Comparison of ENCODE assay signal across 17 cellular contexts in the genomic region with DNA sequence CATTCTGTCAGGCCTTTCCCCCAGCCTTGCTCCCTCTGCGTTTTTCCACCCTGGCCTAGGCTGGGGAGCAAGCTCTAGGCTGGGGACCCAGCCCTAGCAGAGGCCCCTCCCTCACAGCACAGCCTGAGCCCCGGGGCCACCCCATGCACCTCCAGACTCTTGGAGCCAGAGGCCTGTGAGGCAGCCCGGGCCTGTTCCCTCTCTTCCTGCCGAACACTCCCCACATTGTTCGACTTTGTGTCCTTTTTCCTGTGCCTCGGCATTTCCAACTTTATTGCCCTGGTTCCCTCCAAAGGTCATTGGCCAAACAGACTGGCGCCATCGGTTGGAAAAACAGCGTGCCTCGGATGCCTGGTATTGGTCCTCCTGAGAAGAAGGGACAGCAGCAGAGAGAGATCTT.
A peak's percentile ranks its signal among the peaks of the same experiment; 100 is the strongest.
DNase-seq lines count a peak whose midpoint lies in the region; ATAC-seq and TF ChIP-seq lines count a peak whose summit lies in the region.
"Had no signal": no experiment of that assay in that cellular context is flagged by ENCODE, and none has a peak within 500 bp of the region (broad histone marks: within the 10 kb centered on the region; RNA-seq: fewer than 3 reads in every experiment).

No MANE protein-coding gene starts in this region.

- H3K9ac ChIP-seq in subcutaneous abdominal adipose tissue (ENCODE audit: low read length in 5 of 5), result peak overlapping the region in 3 of 5 donors; percentile 10 to 47 (median 25)
- H3K9ac ChIP-seq: neural progenitor cell had no signal

- DNase-seq in dermis blood vessel endothelial cell (peak; percentile 49), esophagus squamous epithelium (lab: John Stamatoyannopoulos, UW) (no peak), lung microvascular endothelial cell (ENCODE audit: low read depth in 2 of 2) (peak; percentile 16 to 87), MV-4-11 (lab: John Stamatoyannopoulos, UW) (no peak), midbrain (lab: John Stamatoyannopoulos, UW) (no peak)
- DNase-seq: activated CD4-positive, alpha-beta T cell treated with anti-CD3 and anti-CD28 coated beads for 4 hours; activated naive CD4-positive, alpha-beta T cell treated with anti-CD3 and anti-CD28 coated beads, Interleukin-2, amount 10 ng/mL, durations not matched to agents 7 days and 5 days; activated T-cell treated with anti-CD3 and anti-CD28 coated beads, Interleukin-2, amount 50 U/mL, for 48 hours; H9; head of caudate nucleus; NCI-H1092; NCI-H1930; NCI-H526 had no signal

- no peak for TF ChIP-seq CTCF in esophagus squamous epithelium (IDR thresholded peaks at IDR 0.05)

- H3K36me3 ChIP-seq in esophagus squamous epithelium (no peaks in the 10 kb centered on the region), subcutaneous abdominal adipose tissue (ENCODE audit: control insufficient read depth in 5 of 5, insufficient read depth in 5 of 5, low read length in 5 of 5) (no peaks in the 10 kb centered on the region)
- H3K36me3 ChIP-seq: neural progenitor cell had no signal

- H3K27ac ChIP-seq in esophagus squamous epithelium (peak overlapping the region; percentile 5 to 74 (median 41)), subcutaneous abdominal adipose tissue (ENCODE audit: low read depth, low read length) (peak overlapping the region; percentile 91)
- H3K27ac ChIP-seq: neural progenitor cell, SK-N-MC had no signal

- 73 to 77% methylated on average over 3 to 9 of the region's 10 CpGs for WGBS in esophagus squamous epithelium, 2 donors

- no peaks in the 10 kb centered on the region for H3K27me3 ChIP-seq in esophagus squamous epithelium
- no peaks in the 10 kb centered on the region for H3K27me3 ChIP-seq in subcutaneous abdominal adipose tissue (ENCODE audit: control insufficient read depth in 5 of 5, insufficient read depth in 4 of 5, low read length in 5 of 5)

- H3K9me3 ChIP-seq in esophagus squamous epithelium (no peaks in the 10 kb centered on the region), subcutaneous abdominal adipose tissue (ENCODE audit: control insufficient read depth in 5 of 5, low read length in 5 of 5) (no peaks in the 10 kb centered on the region)

- ATAC-seq in HG02623 (IDR thresholded peaks at IDR 0.05; ENCODE audit: unreplicated experiment), result no peak

- no peak for TF ChIP-seq POLR2A in esophagus squamous epithelium (IDR thresholded peaks at IDR 0.05)

- intact Hi-C loops in esophagus squamous epithelium (cut with DNase I), result no loop called here

- peaks cover 0 to 90% (median 41%) of the 10 kb centered on the region in 3 donors for H3K4me1 ChIP-seq in esophagus squamous epithelium
- peaks cover 7 to 92% (median 55%) of the 10 kb centered on the region in 5 donors for H3K4me1 ChIP-seq in subcutaneous abdominal adipose tissue (ENCODE audit: control insufficient read depth in 5 of 5, insufficient read depth in 5 of 5, low read length in 5 of 5)

- H3K4me3 ChIP-seq in esophagus squamous epithelium (no peak overlapping the region), subcutaneous abdominal adipose tissue (ENCODE audit: low read depth in 1 of 5, low read length in 5 of 5) (no peak overlapping the region)
- H3K4me3 ChIP-seq: neural progenitor cell, SK-N-MC had no signal

Comparison
In these comparisons a context has a peak if more than half of its experiments do, and no peak if none do; other contexts are left out.
1. DNase-seq: peak in dermis blood vessel endothelial cell (single experiment) and lung microvascular endothelial cell (2 of 2); none in esophagus squamous epithelium (single experiment), MV-4-11 (single experiment) and midbrain (single experiment).